In genomic region chr12:55707841-55708694, GRCh38 we compare ENCODE assay signal across 8 cellular contexts. TPM values are rescaled to one million over a fixed set of nuclear protein-coding genes. Genes with fewer than 3 reads are reported as not detected.
A peak's percentile ranks its signal among the peaks of the same experiment; 100 is the strongest.
DNase-seq lines count a peak whose midpoint lies in the region; ATAC-seq and TF ChIP-seq lines count a peak whose summit lies in the region.

A gene with protein sequence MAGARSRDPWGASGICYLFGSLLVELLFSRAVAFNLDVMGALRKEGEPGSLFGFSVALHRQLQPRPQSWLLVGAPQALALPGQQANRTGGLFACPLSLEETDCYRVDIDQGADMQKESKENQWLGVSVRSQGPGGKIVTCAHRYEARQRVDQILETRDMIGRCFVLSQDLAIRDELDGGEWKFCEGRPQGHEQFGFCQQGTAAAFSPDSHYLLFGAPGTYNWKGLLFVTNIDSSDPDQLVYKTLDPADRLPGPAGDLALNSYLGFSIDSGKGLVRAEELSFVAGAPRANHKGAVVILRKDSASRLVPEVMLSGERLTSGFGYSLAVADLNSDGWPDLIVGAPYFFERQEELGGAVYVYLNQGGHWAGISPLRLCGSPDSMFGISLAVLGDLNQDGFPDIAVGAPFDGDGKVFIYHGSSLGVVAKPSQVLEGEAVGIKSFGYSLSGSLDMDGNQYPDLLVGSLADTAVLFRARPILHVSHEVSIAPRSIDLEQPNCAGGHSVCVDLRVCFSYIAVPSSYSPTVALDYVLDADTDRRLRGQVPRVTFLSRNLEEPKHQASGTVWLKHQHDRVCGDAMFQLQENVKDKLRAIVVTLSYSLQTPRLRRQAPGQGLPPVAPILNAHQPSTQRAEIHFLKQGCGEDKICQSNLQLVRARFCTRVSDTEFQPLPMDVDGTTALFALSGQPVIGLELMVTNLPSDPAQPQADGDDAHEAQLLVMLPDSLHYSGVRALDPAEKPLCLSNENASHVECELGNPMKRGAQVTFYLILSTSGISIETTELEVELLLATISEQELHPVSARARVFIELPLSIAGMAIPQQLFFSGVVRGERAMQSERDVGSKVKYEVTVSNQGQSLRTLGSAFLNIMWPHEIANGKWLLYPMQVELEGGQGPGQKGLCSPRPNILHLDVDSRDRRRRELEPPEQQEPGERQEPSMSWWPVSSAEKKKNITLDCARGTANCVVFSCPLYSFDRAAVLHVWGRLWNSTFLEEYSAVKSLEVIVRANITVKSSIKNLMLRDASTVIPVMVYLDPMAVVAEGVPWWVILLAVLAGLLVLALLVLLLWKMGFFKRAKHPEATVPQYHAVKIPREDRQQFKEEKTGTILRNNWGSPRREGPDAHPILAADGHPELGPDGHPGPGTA (minus strand): TSS chr12:55707904. CDS start chr12:55707682, 222 bp downstream.

- peak within 1 kb of the TSS; percentile 70 for H2AFZ ChIP-seq in fibroblast of lung (ENCODE audit: low read length)

- no peak for TF ChIP-seq CTCF in CD8-positive, alpha-beta T cell (IDR thresholded peaks at IDR 0.05)
- TF ChIP-seq CTCF in fibroblast of lung (conservative IDR thresholded peaks at IDR 0.05 in 1 of 2, IDR thresholded peaks at IDR 0.05 in 1 of 2; ENCODE audit: low read depth in 1 of 2, low read length in 2 of 2) = no peak
- no peak for TF ChIP-seq CTCF in natural killer cell (IDR thresholded peaks at IDR 0.05)
- no peak for TF ChIP-seq CTCF in subcutaneous adipose tissue (IDR thresholded peaks at IDR 0.05; ENCODE audit: low read depth)

- CTCF ChIA-PET in CD8-positive, alpha-beta T cell (lab: Charles Lee) = no interaction called here
- CTCF ChIA-PET in HEK293T (lab: Yijun Ruan, JAX) = interaction anchor here (0.8 kb wide), 1 partner anchor 11 kb away, joined by 3 read pairs; no protein-coding TSS in a partner anchor

- no peaks in the 10 kb centered on the region for H3K36me3 Mint-ChIP-seq in CD8-positive, alpha-beta T cell
- H3K36me3 Mint-ChIP-seq in activated T-helper 1 cell treated with anti-CD3 and anti-CD28 coated beads, Interleukin-12 subunit alpha, Interleukin-12 subunit beta, Interleukin-2, Interleukin-4 antibody, amounts not matched to agents 30 ng/mL and 10 ng/mL and 1 ng/mL, durations not matched to agents 14 hours and 24 hours and 36 hours (ENCODE audit: low read depth) = no peaks in the 10 kb centered on the region
- H3K36me3 Mint-ChIP-seq in natural killer cell = no peaks in the 10 kb centered on the region

- H3K9ac ChIP-seq in fibroblast of lung (ENCODE audit: insufficient read depth, low read length) = peak within 1 kb of the TSS; percentile 59

- no peaks in the 10 kb centered on the region for H4K20me1 ChIP-seq in fibroblast of lung (ENCODE audit: control insufficient read depth, extremely low read depth, insufficient read depth, low read length)

- no peak within 1 kb of the TSS for H3K27ac ChIP-seq in CD8-positive, alpha-beta T cell (ENCODE audit: low read depth, low read length)
- peak within 1 kb of the TSS; percentile 49 for H3K27ac ChIP-seq in fibroblast of lung (ENCODE audit: insufficient read depth, low read length)

- H3K9me3 ChIP-seq in CD8-positive, alpha-beta T cell (ENCODE audit: low read length) = no peaks in the 10 kb centered on the region
- H3K9me3 ChIP-seq in fibroblast of lung (ENCODE audit: control insufficient read depth, insufficient read depth, low read depth, low read length) = no peaks in the 10 kb centered on the region

- peak within 1 kb of the TSS; percentile 90 for H3K4me3 Mint-ChIP-seq in CD8-positive, alpha-beta T cell
- peak within 1 kb of the TSS; percentile 78 for H3K4me3 Mint-ChIP-seq in activated T-helper 1 cell treated with anti-CD3 and anti-CD28 coated beads, Interleukin-12 subunit alpha, Interleukin-12 subunit beta, Interleukin-2, Interleukin-4 antibody, amounts not matched to agents 30 ng/mL and 10 ng/mL and 1 ng/mL, durations not matched to agents 14 hours and 24 hours and 36 hours
- peak within 1 kb of the TSS; percentile 85 for H3K4me3 Mint-ChIP-seq in natural killer cell

- intact Hi-C loops in CD8-positive, alpha-beta T cell (cut with DNase I, micrococcal nuclease) = loop anchor here in 1 of 2 experiments (2.0 kb wide), 1 partner anchor 61 kb away; no protein-coding TSS in a partner anchor
- intact Hi-C loops in activated T-helper 1 cell treated with anti-CD3 and anti-CD28 coated beads, Interleukin-12 subunit alpha, Interleukin-12 subunit beta, Interleukin-2, Interleukin-4 antibody, amounts not matched to agents 30 ng/mL and 10 ng/mL and 1 ng/mL, durations not matched to agents 14 hours and 24 hours and 36 hours (cut with micrococcal nuclease) = loop anchor here (1.0 kb wide), 1 partner anchor 8 kb away; the partner anchor contains the start of gene BLOC1S1
- intact Hi-C loops in natural killer cell (cut with micrococcal nuclease) = no loop called here

- POLR2A ChIA-PET in CD8-positive, alpha-beta T cell (lab: Charles Lee) = interaction anchor here (1.1 to 2.6 kb wide), 2 partner anchors 8 to 9 kb away, joined by 3 to 9 read pairs; partner anchors contain the start of gene BLOC1S1
- POLR2A ChIA-PET in HEK293T (lab: Yijun Ruan, JAX) = interaction anchor here (0.8 to 2.4 kb wide), 4 partner anchors 12 to 36 kb away, joined by 3 to 9 read pairs (median 4); partner anchors contain the start of gene CD63

- H3K36me3 ChIP-seq in CD8-positive, alpha-beta T cell (ENCODE audit: insufficient read depth, low read length) = no peaks in the 10 kb centered on the region
- no peaks in the 10 kb centered on the region for H3K36me3 ChIP-seq in fibroblast of lung (ENCODE audit: control insufficient read depth, insufficient read depth, low read length)

- H3K4me1 ChIP-seq in CD8-positive, alpha-beta T cell (ENCODE audit: insufficient read depth, low read length) = peaks cover 16% of the 10 kb centered on the region
- peaks cover 34% of the 10 kb centered on the region for H3K4me1 ChIP-seq in fibroblast of lung (ENCODE audit: control insufficient read depth, extremely low read depth, insufficient read depth, low read length)

- H3K27ac Mint-ChIP-seq in CD8-positive, alpha-beta T cell = no peak within 1 kb of the TSS
- no peak within 1 kb of the TSS for H3K27ac Mint-ChIP-seq in activated T-helper 1 cell treated with anti-CD3 and anti-CD28 coated beads, Interleukin-12 subunit alpha, Interleukin-12 subunit beta, Interleukin-2, Interleukin-4 antibody, amounts not matched to agents 30 ng/mL and 10 ng/mL and 1 ng/mL, durations not matched to agents 14 hours and 24 hours and 36 hours
- H3K27ac Mint-ChIP-seq in natural killer cell = peak within 1 kb of the TSS in 1 of 2 donors; percentile 23

- H3K27me3 Mint-ChIP-seq in CD8-positive, alpha-beta T cell (ENCODE audit: low read depth) = peaks cover 19% of the 10 kb centered on the region
- H3K27me3 Mint-ChIP-seq in activated T-helper 1 cell treated with anti-CD3 and anti-CD28 coated beads, Interleukin-12 subunit alpha, Interleukin-12 subunit beta, Interleukin-2, Interleukin-4 antibody, amounts not matched to agents 30 ng/mL and 10 ng/mL and 1 ng/mL, durations not matched to agents 14 hours and 24 hours and 36 hours (ENCODE audit: insufficient read depth) = peaks cover 61% of the 10 kb centered on the region
- peaks cover 30% of the 10 kb centered on the region in 2 donors for H3K27me3 Mint-ChIP-seq in natural killer cell (ENCODE audit: low read depth in 2 of 2)

- peaks cover 17% of the 10 kb centered on the region for H3K4me1 Mint-ChIP-seq in CD8-positive, alpha-beta T cell (ENCODE audit: low read depth)
- peaks cover 21% of the 10 kb centered on the region for H3K4me1 Mint-ChIP-seq in activated T-helper 1 cell treated with anti-CD3 and anti-CD28 coated beads, Interleukin-12 subunit alpha, Interleukin-12 subunit beta, Interleukin-2, Interleukin-4 antibody, amounts not matched to agents 30 ng/mL and 10 ng/mL and 1 ng/mL, durations not matched to agents 14 hours and 24 hours and 36 hours (ENCODE audit: low read depth)
- peaks cover 14 to 17% of the 10 kb centered on the region in 2 donors for H3K4me1 Mint-ChIP-seq in natural killer cell

- H3K4me2 ChIP-seq in fibroblast of lung (ENCODE audit: extremely low read depth, insufficient read depth, low read length) = peak within 1 kb of the TSS; percentile 79

- no peaks in the 10 kb centered on the region for H3K9me3 Mint-ChIP-seq in CD8-positive, alpha-beta T cell
- H3K9me3 Mint-ChIP-seq in activated T-helper 1 cell treated with anti-CD3 and anti-CD28 coated beads, Interleukin-12 subunit alpha, Interleukin-12 subunit beta, Interleukin-2, Interleukin-4 antibody, amounts not matched to agents 30 ng/mL and 10 ng/mL and 1 ng/mL, durations not matched to agents 14 hours and 24 hours and 36 hours = no peaks in the 10 kb centered on the region
- H3K9me3 Mint-ChIP-seq in natural killer cell = no peaks in the 10 kb centered on the region

- peaks cover 3% of the 10 kb centered on the region for H3K27me3 ChIP-seq in CD8-positive, alpha-beta T cell (ENCODE audit: insufficient read depth, low read length)
- no peaks in the 10 kb centered on the region for H3K27me3 ChIP-seq in fibroblast of lung (ENCODE audit: control insufficient read depth, insufficient read depth, low read length)

- peak in 6 of 7 experiments; percentile 32 to 70 (median 60) for DNase-seq in CD8-positive, alpha-beta T cell
- DNase-seq in HEK293T (ENCODE audit: extremely low spot score) (peak; percentile 84), NCI-H748 treated with DMSO at 0.1 percent for 48 hours (lab: John Stamatoyannopoulos, UW) (peak; percentile 78), fibroblast of lung (ENCODE audit: low read depth in 2 of 2) (peak in 1 of 2 donors; percentile 54), natural killer cell (peak; percentile 33), T1000 (lab: John Stamatoyannopoulos, UW) (no peak)
- peak; percentile 53 for DNase-seq in activated T-helper 1 cell treated with anti-CD3 and anti-CD28 coated beads, Interleukin-12 subunit alpha, Interleukin-12 subunit beta, Interleukin-2, Interleukin-4 antibody, amounts not matched to agents 30 ng/mL and 10 ng/mL and 1 ng/mL, durations not matched to agents 14 hours and 24 hours and 36 hours (ENCODE audit: low spot score)

- peaks cover 28% of the 10 kb centered on the region for H3K79me2 ChIP-seq in fibroblast of lung (ENCODE audit: control insufficient read depth, insufficient read depth, low read length)

- H3K4me3 ChIP-seq in CD8-positive, alpha-beta T cell (ENCODE audit: low read depth, low read length) = peak within 1 kb of the TSS; percentile 40
- peak within 1 kb of the TSS; percentile 55 to 70 (median 65) for H3K4me3 ChIP-seq in fibroblast of lung (replicated peaks in 1 of 4; ENCODE audit: control extremely low read depth in 1 of 4, insufficient read depth in 1 of 4, low read depth in 3 of 4, low read length in 4 of 4)

- peak; percentile 79 for ATAC-seq in CD8-positive, alpha-beta T cell
- peak; percentile 63 to 83 (median 76) for ATAC-seq in natural killer cell

TF ChIP-seq in HEK293T, 16 proteins besides CTCF, POLR2A, EP300 and RAD21 (continues in another document):
- TF ChIP-seq FOXA1 (IDR thresholded peaks at IDR 0.05) = no peak

RNA-seq across cellular contexts. Expression of the gene that starts here (rescaled TPM):
- total RNA-seq in CD8-positive, alpha-beta T cell = 1 to 10 TPM; 1.0 to 1.1 TPM
- total RNA-seq in activated T-helper 1 cell treated with anti-CD3 and anti-CD28 coated beads, Interleukin-12 subunit alpha, Interleukin-12 subunit beta, Interleukin-2, Interleukin-4 antibody, amounts not matched to agents 30 ng/mL and 10 ng/mL and 1 ng/mL, durations not matched to agents 14 hours and 24 hours and 36 hours = 0.88 and 1.1 TPM in 2 replicates
- total RNA-seq in fibroblast of lung (40.3 and 130 TPM in 2 replicates), natural killer cell (1 to 10 TPM; 2.8 to 4.6 (median 4.3) TPM), subcutaneous adipose tissue (100 to 1,000 TPM; 117 to 518 (median 175) TPM)
- 42.7 and 46.4 TPM in 2 replicates for polyA plus RNA-seq in fibroblast of lung
- 69.4 and 83.1 TPM in 2 replicates for polyA plus RNA-seq in fibroblast of lung (2012)
- polyA minus RNA-seq in fibroblast of lung (ENCODE audit: low replicate concordance) = 129 and 132 TPM in 2 replicates
